ENCODE assay signal across 16 cellular contexts in the genomic region with DNA sequence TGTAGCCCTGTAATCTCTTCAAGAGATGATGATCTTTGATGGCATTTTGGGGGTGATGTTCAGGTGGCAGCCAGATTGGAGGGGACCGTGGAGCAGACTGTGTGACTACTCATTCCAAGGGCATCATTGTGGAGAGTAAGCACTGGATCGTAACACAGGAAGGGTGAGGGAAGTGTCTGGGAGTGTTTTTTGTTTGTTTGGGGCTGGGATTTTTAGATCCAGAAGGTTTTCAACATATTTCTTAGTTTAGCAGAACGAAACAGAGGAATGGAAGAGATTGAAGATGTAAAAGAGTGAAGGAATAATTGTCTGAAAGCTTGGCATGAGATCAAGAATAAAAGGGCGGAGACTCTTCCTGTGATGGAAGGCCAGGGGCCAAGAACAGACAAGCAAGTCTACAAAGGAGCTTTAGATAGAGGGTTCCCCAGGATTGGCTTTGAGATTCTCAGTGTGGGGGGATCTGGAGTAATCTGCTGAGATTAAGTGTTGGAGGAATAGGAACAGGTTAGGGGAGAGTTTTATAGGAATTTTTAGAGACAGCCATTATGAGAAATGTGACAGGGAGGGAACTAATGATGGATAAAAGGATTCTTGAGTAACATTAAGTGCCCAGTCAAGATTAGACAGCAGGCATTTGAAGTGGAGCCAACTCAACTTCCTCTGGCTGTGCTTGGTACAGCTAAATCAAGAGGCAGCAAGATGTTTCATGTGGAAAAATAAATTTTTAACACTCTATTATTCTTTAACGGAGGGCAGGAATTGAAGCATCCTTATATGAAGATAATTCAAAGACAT.
DNase-seq lines count a peak whose midpoint lies in the region; ATAC-seq, FAIRE-seq and TF ChIP-seq lines count a peak whose summit lies in the region.
"Had no signal": no experiment of that assay in that cellular context is flagged by ENCODE, and none has a peak within 500 bp of the region (broad histone marks: within the 10 kb centered on the region; RNA-seq: fewer than 3 reads in every experiment).

No MANE protein-coding gene starts in this region.

- peak overlapping the region; percentile 82 for H2AK5ac ChIP-seq in IMR-90 (ENCODE audit: low read depth, low read length)

- peaks cover 4% of the 10 kb centered on the region for H3K36me3 Mint-ChIP-seq in MCF 10A (ENCODE audit: insufficient read depth, unreplicated experiment)
- no peaks in the 10 kb centered on the region for H3K36me3 Mint-ChIP-seq in effector memory CD8-positive, alpha-beta T cell (ENCODE audit: insufficient read depth)

- peak overlapping the region in 1 of 2 experiments; percentile 66; a peak in 2 of 4 replicates for H4K8ac ChIP-seq in IMR-90 (ENCODE audit: low read depth in 2 of 2, low read length in 2 of 2)

- TF ChIP-seq CTCF in A549 (IDR thresholded peaks at IDR 0.05) (no peak), IMR-90 (conservative IDR thresholded peaks at IDR 0.05; ENCODE audit: low read depth, low read length) (no peak), MCF 10A (IDR thresholded peaks at IDR 0.05; ENCODE audit: unreplicated experiment) (no peak)

- POLR2A ChIA-PET in A549 (lab: Yijun Ruan, JAX) (no interaction called here), IMR-90 (lab: Charles Lee; ENCODE audit: unreplicated experiment) (no interaction called here), MCF 10A (lab: Yijun Ruan, JAX) (interaction anchor here (0.7 to 1.3 kb wide), 4 partner anchors 11 to 283 kb away, joined by 3 to 5 read pairs (median 3); no protein-coding TSS in a partner anchor)

- peak overlapping the region; percentile 21 for H3K27ac Mint-ChIP-seq in MCF 10A (ENCODE audit: low read depth, unreplicated experiment)
- H3K27ac Mint-ChIP-seq in effector memory CD8-positive, alpha-beta T cell = no peak overlapping the region
- H3K27ac Mint-ChIP-seq: activated CD4-positive, alpha-beta memory T cell treated with anti-CD3 and anti-CD28 coated beads, Interleukin-2, amount 10 ng/mL, durations not matched to agents 7 days and 5 days had no signal

- H3K36me3 ChIP-seq in IMR-90 (ENCODE audit: control insufficient read depth, insufficient read depth, low read length) (no peaks in the 10 kb centered on the region), mesodermal cell (ENCODE audit: control insufficient read depth, insufficient read depth, low read length) (peaks cover 15% of the 10 kb centered on the region)
- H3K36me3 ChIP-seq: cardiac muscle cell, lower lobe of right lung, suprapubic skin had no signal

- peak overlapping the region; percentile 84 for H3K14ac ChIP-seq in IMR-90 (replicated peaks; ENCODE audit: low read depth, low read length)

- WGBS in A549 (ENCODE audit: missing lambda C conversion rate) = 53% methylated on average over 5 of the region's 5 CpGs
- 76 to 100% methylated on average over 1 to 3 of the region's 5 CpGs for WGBS in IMR-90 (ENCODE audit: extremely low coverage in 2 of 2, insufficient read length in 1 of 2), 2 experiments
- 89 to 96% methylated on average over 4 of the region's 5 CpGs for WGBS in mesodermal cell (ENCODE audit: insufficient coverage in 2 of 2), 2 experiments

- H3K9ac ChIP-seq in IMR-90 (ENCODE audit: low read depth, low read length) = no peak overlapping the region

- peak overlapping the region; percentile 83 for H2BK120ac ChIP-seq in IMR-90 (ENCODE audit: low read depth, low read length)

- H3K4me3 Mint-ChIP-seq in MCF 10A (ENCODE audit: unreplicated experiment) = no peak overlapping the region
- no peak overlapping the region for H3K4me3 Mint-ChIP-seq in effector memory CD8-positive, alpha-beta T cell
- H3K4me3 Mint-ChIP-seq: activated CD4-positive, alpha-beta memory T cell treated with anti-CD3 and anti-CD28 coated beads, Interleukin-2, amount 10 ng/mL, durations not matched to agents 7 days and 5 days had no signal

- H3K9me1 ChIP-seq in IMR-90 (ENCODE audit: insufficient read depth, low read length) = peaks cover 15% of the 10 kb centered on the region

- H3K4me2 ChIP-seq in A549 (peak overlapping the region; percentile 52), IMR-90 (ENCODE audit: low read depth, low read length) (no peak overlapping the region)

- H3K4me1 Mint-ChIP-seq in MCF 10A (ENCODE audit: insufficient read depth, unreplicated experiment) = peaks cover 45% of the 10 kb centered on the region
- no peaks in the 10 kb centered on the region for H3K4me1 Mint-ChIP-seq in effector memory CD8-positive, alpha-beta T cell (ENCODE audit: low read depth in 2 of 2)

- dilution Hi-C loops in IMR-90 (cut with HindIII; ENCODE audit: low sequenced_read_pairs, unreplicated experiment) = no loop called here

- CTCF ChIA-PET in A549 (lab: Yijun Ruan, JAX) (interaction anchor here (1.4 kb wide), 1 partner anchor 27 kb away, joined by 3 read pairs; no protein-coding TSS in a partner anchor), IMR-90 (lab: Yijun Ruan, JAX) (no interaction called here), MCF 10A (lab: Yijun Ruan, JAX) (no interaction called here)

- no peak overlapping the region for H3K56ac ChIP-seq in IMR-90 (ENCODE audit: extremely low read depth, insufficient read depth, low read length)

- no peaks in the 10 kb centered on the region for H3K27me3 ChIP-seq in IMR-90 (ENCODE audit: control insufficient read depth, insufficient read depth, low read length)
- H3K27me3 ChIP-seq: cardiac muscle cell, suprapubic skin had no signal

- H3K79me1 ChIP-seq in IMR-90 (ENCODE audit: low read depth in 1 of 2, low read length in 2 of 2) = peaks cover 29 to 74% of the 10 kb centered on the region in 2 experiments

- H2BK15ac ChIP-seq in IMR-90 (ENCODE audit: low read depth, low read length) = peak overlapping the region; percentile 84; the same call in 2 of the 3 replicates

- peak overlapping the region; percentile 42 for H2BK5ac ChIP-seq in IMR-90 (ENCODE audit: low read depth, low read length, poor library complexity, severe bottlenecking)

- H3K4me3 ChIP-seq in A549 (no peak overlapping the region), IMR-90 (ENCODE audit: insufficient read depth, low read depth, low read length) (no peak overlapping the region), mesodermal cell (ENCODE audit: extremely low read depth, insufficient read depth, low read length, poor library complexity, severe bottlenecking) (no peak overlapping the region)
- H3K4me3 ChIP-seq: cardiac muscle cell, lower lobe of right lung, suprapubic skin had no signal

- H3K18ac ChIP-seq in IMR-90 (ENCODE audit: low read depth, low read length) = peak overlapping the region; percentile 85; the same call in 1 of the 2 replicates

- FAIRE-seq in A549 (lab: Jason Lieb, UNC) = peak; percentile 51

- TF ChIP-seq RAD21 in A549 (conservative IDR thresholded peaks at IDR 0.05 in 1 of 2, IDR thresholded peaks at IDR 0.05 in 1 of 2) (no peak), IMR-90 (IDR thresholded peaks at IDR 0.05; ENCODE audit: low read length) (no peak)

- no peaks in the 10 kb centered on the region for H3K9me3 Mint-ChIP-seq in MCF 10A (ENCODE audit: unreplicated experiment)
- no peaks in the 10 kb centered on the region for H3K9me3 Mint-ChIP-seq in effector memory CD8-positive, alpha-beta T cell
- H3K9me3 Mint-ChIP-seq: activated CD4-positive, alpha-beta memory T cell treated with anti-CD3 and anti-CD28 coated beads, Interleukin-2, amount 10 ng/mL, durations not matched to agents 7 days and 5 days had no signal

- intact Hi-C loops in IMR-90 (cut with micrococcal nuclease) (loop anchor here (5.0 kb wide), 2 partner anchors 44 to 64 kb away; no protein-coding TSS in a partner anchor), MCF 10A (cut with micrococcal nuclease) (no loop called here)

- DNase-seq in A549 (ENCODE audit: low read depth in 1 of 2, low spot score in 1 of 2) (no peak), IMR-90 (no peak), MCF 10A (ENCODE audit: unreplicated experiment) (no peak), erythroblast (lab: John Stamatoyannopoulos, UW) (no peak), SKM-1 (lab: John Stamatoyannopoulos, UW; ENCODE audit: unreplicated experiment) (no peak), NCI-H2081 treated with DMSO at 0.1 percent for 48 hours (lab: John Stamatoyannopoulos, UW) (no peak)
- DNase-seq in effector memory CD8-positive, alpha-beta T cell = no peak
- DNase-seq: activated CD4-positive, alpha-beta memory T cell treated with anti-CD3 and anti-CD28 coated beads, Interleukin-2, amount 10 ng/mL, durations not matched to agents 7 days and 5 days; activated effector memory CD4-positive, alpha-beta T cell treated with Interleukin-2 at 50 U/mL for 16 hours; DMS153; lower lobe of right lung; NCI-H1417; RPMI8226 had no signal

- no peak overlapping the region for H2AFZ ChIP-seq in IMR-90 (replicated peaks; ENCODE audit: low read length, poor library complexity)

- peak overlapping the region; percentile 72 for H3K4ac ChIP-seq in IMR-90 (ENCODE audit: low read depth, low read length)

- H4K20me1 ChIP-seq in IMR-90 (ENCODE audit: insufficient read depth, low read length) = no peaks in the 10 kb centered on the region

- H3K4me1 ChIP-seq in A549 (peaks cover 58% of the 10 kb centered on the region), IMR-90 (ENCODE audit: control insufficient read depth, insufficient read depth, low read length) (peaks cover 9% of the 10 kb centered on the region), mesodermal cell (ENCODE audit: control insufficient read depth, insufficient read depth, low read length, poor library complexity, severe bottlenecking) (peaks cover 60% of the 10 kb centered on the region)

- H4K5ac ChIP-seq in IMR-90 (ENCODE audit: low read depth, low read length) = no peak overlapping the region

- TF ChIP-seq POLR2A in A549 (IDR thresholded peaks at IDR 0.05; ENCODE audit: low read length) (no peak), IMR-90 (IDR thresholded peaks at IDR 0.05; ENCODE audit: low read depth, low read length) (no peak), erythroblast (IDR thresholded peaks at IDR 0.05; ENCODE audit: low read length) (no peak)

- H2BK20ac ChIP-seq in IMR-90 (ENCODE audit: low read depth, low read length) = peak overlapping the region; percentile 76

- no peak for TF ChIP-seq EP300 in A549 (IDR thresholded peaks at IDR 0.05)

- H3K9me3 ChIP-seq in A549 = no peaks in the 10 kb centered on the region
- H3K9me3 ChIP-seq in IMR-90 (ENCODE audit: control insufficient read depth, insufficient read depth, low read length) = no peaks in the 10 kb centered on the region
- H3K9me3 ChIP-seq in mesodermal cell (ENCODE audit: control insufficient read depth, low read length) = no peaks in the 10 kb centered on the region
- H3K9me3 ChIP-seq: lower lobe of right lung, suprapubic skin had no signal

- H3K23ac ChIP-seq in IMR-90 (ENCODE audit: low read depth, low read length) = peak overlapping the region; percentile 87; the same call in 1 of the 2 replicates

- no peaks in the 10 kb centered on the region for H3K27me3 Mint-ChIP-seq in MCF 10A (ENCODE audit: insufficient read depth, unreplicated experiment)
- H3K27me3 Mint-ChIP-seq in effector memory CD8-positive, alpha-beta T cell = peaks cover 0 to 28% of the 10 kb centered on the region in 2 donors

- H3K27ac ChIP-seq in A549 = peak overlapping the region in 1 of 2 experiments; percentile 57; a peak in 3 of 6 replicates
- H3K27ac ChIP-seq in IMR-90 (ENCODE audit: insufficient read depth, low read length) = no peak overlapping the region
- H3K27ac ChIP-seq in mesodermal cell (ENCODE audit: low read depth, low read length, severe bottlenecking) = peak overlapping the region; percentile 95
- H3K27ac ChIP-seq: lower lobe of right lung, suprapubic skin had no signal

- in situ Hi-C loops in IMR-90 (cut with MboI; ENCODE audit: low sequenced_read_pairs) = no loop called here

- BruUV-seq in IMR-90 (replicated peaks; lab: Mats Ljungman, UMichigan) = no TSS peak
- BruUV-seq in MCF 10A (replicated peaks; lab: Mats Ljungman, UMichigan) = no TSS peak

- no peak overlapping the region for H2AK9ac ChIP-seq in IMR-90 (replicated peaks; ENCODE audit: low read depth, low read length, poor library complexity)

- no peak for ATAC-seq in A549
- ATAC-seq in IMR-90 (ENCODE audit: low read depth) = no peak
- ATAC-seq in effector memory CD8-positive, alpha-beta T cell (replicated peaks) = no peak

- H4K91ac ChIP-seq in IMR-90 (ENCODE audit: insufficient read depth, low read depth, low read length) = no peak overlapping the region
